ENCODE assay signal across 8 cellular contexts in genomic region chr6:156791261-156791850, GRCh38. TPM values are rescaled to one million over a fixed set of nuclear protein-coding genes. Genes with fewer than 3 reads are reported as not detected.
DNase-seq lines count a peak whose midpoint lies in the region; ATAC-seq and TF ChIP-seq lines count a peak whose summit lies in the region.

No MANE protein-coding gene starts in this region.

- ATAC-seq in GM21423 (IDR thresholded peaks at IDR 0.05; ENCODE audit: unreplicated experiment) (peak; percentile 69), left cardiac atrium (peak; percentile 27 to 59), upper lobe of right lung (peak; percentile 33)

- TF ChIP-seq RAD21 in SK-N-SH (IDR thresholded peaks at IDR 0.05; ENCODE audit: low read length), result no peak

- H3K79me2 ChIP-seq in SK-N-SH (ENCODE audit: insufficient read depth), result peaks cover 100% of the 10 kb centered on the region

- no peak for TF ChIP-seq CTCF in GM10266 (IDR thresholded peaks at IDR 0.05; ENCODE audit: control insufficient read depth, insufficient read depth, low read depth, missing control alignments)
- no peak for TF ChIP-seq CTCF in SK-N-SH (IDR thresholded peaks at IDR 0.05)
- TF ChIP-seq CTCF in upper lobe of right lung (IDR thresholded peaks at IDR 0.05), result no peak

- H3K4me3 ChIP-seq in SK-N-SH (ENCODE audit: low read depth in 2 of 2, low read length in 1 of 2) (no peak overlapping the region; a peak in 1 of 4 replicates), upper lobe of right lung (no peak overlapping the region)

- H4K20me1 ChIP-seq in SK-N-SH (ENCODE audit: insufficient read depth), result peaks cover 100% of the 10 kb centered on the region

- 23% methylated on average over 10 of the region's 10 CpGs for WGBS in SK-N-SH (ENCODE audit: low lambda C conversion rate)

- H3K36me3 ChIP-seq in SK-N-SH (replicated peaks in 1 of 2; ENCODE audit: control insufficient read depth in 1 of 2, insufficient read depth in 2 of 2, low read length in 1 of 2) (no peaks in the 10 kb centered on the region), upper lobe of right lung (no peaks in the 10 kb centered on the region)

- H3K27ac ChIP-seq in SK-N-SH (ENCODE audit: low read depth in 2 of 2, low read length in 1 of 2) (peak overlapping the region; percentile 4 to 18; a peak in 3 of 4 replicates), upper lobe of right lung (no peak overlapping the region)

- DNase-seq in GM10266 (ENCODE audit: extremely low spot score) (peak; percentile 45), KBM-7 (peak; percentile 14), SK-N-SH (peak; percentile 57), left cardiac atrium (no peak), upper lobe of right lung (no peak), activated gamma-delta T cell (lab: John Stamatoyannopoulos, UW) (no peak), middle frontal gyrus (ENCODE audit: extremely low spot score, low spot score) (no peak)

- H3K9me2 ChIP-seq in SK-N-SH, result no peaks in the 10 kb centered on the region

- H2AFZ ChIP-seq in SK-N-SH (ENCODE audit: low read depth), result no peak overlapping the region

- H3K27me3 ChIP-seq in SK-N-SH (ENCODE audit: insufficient read depth), result no peaks in the 10 kb centered on the region
- no peaks in the 10 kb centered on the region for H3K27me3 ChIP-seq in upper lobe of right lung

- TF ChIP-seq EP300 in SK-N-SH (IDR thresholded peaks at IDR 0.05; ENCODE audit: borderline replicate concordance in 1 of 2, low read depth in 1 of 2, low read length in 1 of 2), result no peak

- H3K4me1 ChIP-seq in SK-N-SH (ENCODE audit: control insufficient read depth in 1 of 2, insufficient read depth in 2 of 2, low read depth in 1 of 2, low read length in 1 of 2) (peaks cover 12 to 29% of the 10 kb centered on the region in 2 experiments; a peak in 3 of 4 replicates), upper lobe of right lung (peaks cover 46% of the 10 kb centered on the region)

- intact Hi-C loops in left cardiac atrium (cut with DNase I) (no loop called here), upper lobe of right lung (cut with DNase I) (no loop called here)

- H3K9ac ChIP-seq in SK-N-SH, result no peak overlapping the region

- H3K9me3 ChIP-seq in SK-N-SH, result no peaks in the 10 kb centered on the region
- H3K9me3 ChIP-seq in upper lobe of right lung, result no peaks in the 10 kb centered on the region

- H3K4me2 ChIP-seq in SK-N-SH, result peak overlapping the region; percentile 54; the same call in 1 of the 2 replicates

- in situ Hi-C loops in KBM-7 (cut with MboI; ENCODE audit: low pct_unique_long_range_greater_than_20kb, low sequenced_read_pairs), result no loop called here

- no peaks in the 10 kb centered on the region for H3F3A ChIP-seq in SK-N-SH (replicated peaks; ENCODE audit: insufficient read depth)

- POLR2A ChIA-PET in SK-N-SH (lab: Yijun Ruan, JAX), result no interaction called here

- CTCF ChIA-PET in SK-N-SH (lab: Yijun Ruan, JAX), result interaction anchor here (0.9 to 1.2 kb wide), 5 partner anchors 13 to 243 kb away, joined by 3 to 4 read pairs (median 3); no protein-coding TSS in a partner anchor

TF ChIP-seq in SK-N-SH, 30 proteins besides CTCF, POLR2A, EP300 and RAD21:
- TF ChIP-seq RCOR1 (IDR thresholded peaks at IDR 0.05; ENCODE audit: low read length) (0 out of 2 replicates have a peak, but pooled peaks have one; percentile 54), TCF12 (IDR thresholded peaks at IDR 0.05) (peak; percentile 1; the same call in 1 of the 2 replicates), MXI1 (IDR thresholded peaks at IDR 0.05; ENCODE audit: low read depth, low read length) (peak; percentile 91), FOXJ3 (CRISPR knock-in tag; IDR thresholded peaks at IDR 0.05) (0 out of 2 replicates have a peak, but pooled peaks have one; percentile 24), USF1 (IDR thresholded peaks at IDR 0.05; ENCODE audit: borderline replicate concordance, low read depth) (peak; percentile 65; the same call in 1 of the 2 replicates), USF2 (IDR thresholded peaks at IDR 0.05; ENCODE audit: borderline replicate concordance, low read depth, low read length) (no peak), POLR2AphosphoS5 (IDR thresholded peaks at IDR 0.05; ENCODE audit: low read depth, low read length) (no peak), NFIC (IDR thresholded peaks at IDR 0.05; ENCODE audit: borderline replicate concordance) (peak; percentile 56; the same call in 1 of the 2 replicates), REST (IDR thresholded peaks at IDR 0.05; ENCODE audit: low read depth, low read length) (no peak), GATA2 (CRISPR knock-in tag; IDR thresholded peaks at IDR 0.05) (peak; percentile 88)

RNA-seq across cellular contexts. Expression of gene ARID1B, which starts 14.2 kb away (rescaled TPM):
- 13.2 and 13.6 TPM in 2 replicates for polyA plus RNA-seq in SK-N-SH (2012; rRNA removed)
- polyA plus RNA-seq in SK-N-SH (2012; cell fraction: cytosol; rRNA removed), result 11.5 and 14.7 TPM in 2 replicates
- polyA plus RNA-seq in SK-N-SH (2012; cell fraction: nucleus; rRNA removed), result 24.0 and 33.9 TPM in 2 replicates
- total RNA-seq in left cardiac atrium (10 to 100 TPM; 45.4 to 48.0 TPM), upper lobe of right lung (80.4 TPM)

Comparison
In these comparisons a context has a peak if more than half of its experiments do, and no peak if none do; other contexts are left out.
1. DNase-seq: peak in GM10266 (single experiment), KBM-7 (single experiment) and SK-N-SH (single experiment); none in left cardiac atrium (single experiment), upper lobe of right lung (single experiment), activated gamma-delta T cell (single experiment) and middle frontal gyrus (single experiment).
2. Peak in every context shown above with its lines, with median percentiles within 50 percentile points of each other: ATAC-seq.